In genomic region chr6:15880262-15880973, GRCh38 we compare ENCODE assay signal across 11 cellular contexts.
DNase-seq lines count a peak whose midpoint lies in the region; ATAC-seq and TF ChIP-seq lines count a peak whose summit lies in the region.
"Had no signal": no experiment of that assay in that cellular context is flagged by ENCODE, and none has a peak within 500 bp of the region (broad histone marks: within the 10 kb centered on the region; RNA-seq: fewer than 3 reads in every experiment).

No MANE protein-coding gene starts in this region.

- H3K27ac ChIP-seq in smooth muscle cell (ENCODE audit: low read depth), result no peak overlapping the region
- H3K27ac ChIP-seq: A549, testis had no signal

- CTCF ChIA-PET in activated CD4-positive, alpha-beta T cell treated with anti-CD3 and anti-CD28 coated beads for 36 hours (lab: Charles Lee), result interaction anchor here (0.6 to 2.3 kb wide), 15 partner anchors 10 to 929 kb away, joined by 3 to 9 read pairs (median 4); no protein-coding TSS in a partner anchor
- CTCF ChIA-PET in activated CD4-positive, alpha-beta T cell treated with anti-CD3 and anti-CD28 coated beads, Interleukin-2, amount 10 ng/mL, durations not matched to agents 7 days and 5 days (lab: Charles Lee), result no interaction called here

- intact Hi-C loops in activated CD4-positive, alpha-beta T cell treated with anti-CD3 and anti-CD28 coated beads for 36 hours (cut with DNase I, micrococcal nuclease), result loop anchor here (1.0 to 2.0 kb wide), 5 partner anchors 21 to 256 kb away; no protein-coding TSS in a partner anchor
- intact Hi-C loops in activated T-helper 1 cell treated with anti-CD3 and anti-CD28 coated beads, Interleukin-12 subunit alpha, Interleukin-12 subunit beta, Interleukin-2, Interleukin-4 antibody, amounts not matched to agents 30 ng/mL and 10 ng/mL and 1 ng/mL, durations not matched to agents 14 hours and 24 hours and 36 hours (cut with micrococcal nuclease), result loop anchor here (1.0 kb wide), 1 partner anchor 21 kb away; no protein-coding TSS in a partner anchor

- H3K27me3 ChIP-seq in smooth muscle cell (ENCODE audit: low read depth), result no peaks in the 10 kb centered on the region
- H3K27me3 ChIP-seq: testis had no signal

- POLR2A ChIA-PET in activated CD4-positive, alpha-beta T cell treated with anti-CD3 and anti-CD28 coated beads for 36 hours (lab: Charles Lee), result interaction anchor here (0.8 to 1.6 kb wide), 5 partner anchors 15 to 256 kb away, joined by 3 to 9 read pairs (median 4); no protein-coding TSS in a partner anchor
- POLR2A ChIA-PET in activated CD4-positive, alpha-beta T cell treated with anti-CD3 and anti-CD28 coated beads, Interleukin-2, amount 10 ng/mL, durations not matched to agents 7 days and 5 days (lab: Charles Lee), result no interaction called here

- H3K36me3 Mint-ChIP-seq in activated CD4-positive, alpha-beta T cell treated with anti-CD3 and anti-CD28 coated beads for 36 hours (ENCODE audit: low read depth), result no peaks in the 10 kb centered on the region
- no peaks in the 10 kb centered on the region for H3K36me3 Mint-ChIP-seq in activated CD4-positive, alpha-beta T cell treated with anti-CD3 and anti-CD28 coated beads, Interleukin-2, amount 10 ng/mL, durations not matched to agents 7 days and 5 days (ENCODE audit: low read depth)
- peaks cover 4% of the 10 kb centered on the region for H3K36me3 Mint-ChIP-seq in activated T-helper 1 cell treated with anti-CD3 and anti-CD28 coated beads, Interleukin-12 subunit alpha, Interleukin-12 subunit beta, Interleukin-2, Interleukin-4 antibody, amounts not matched to agents 30 ng/mL and 10 ng/mL and 1 ng/mL, durations not matched to agents 14 hours and 24 hours and 36 hours (ENCODE audit: low read depth)

- H3K4me1 Mint-ChIP-seq in activated CD4-positive, alpha-beta T cell treated with anti-CD3 and anti-CD28 coated beads for 36 hours, result peaks cover 42% of the 10 kb centered on the region
- peaks cover 23% of the 10 kb centered on the region for H3K4me1 Mint-ChIP-seq in activated CD4-positive, alpha-beta T cell treated with anti-CD3 and anti-CD28 coated beads, Interleukin-2, amount 10 ng/mL, durations not matched to agents 7 days and 5 days
- H3K4me1 Mint-ChIP-seq in activated T-helper 1 cell treated with anti-CD3 and anti-CD28 coated beads, Interleukin-12 subunit alpha, Interleukin-12 subunit beta, Interleukin-2, Interleukin-4 antibody, amounts not matched to agents 30 ng/mL and 10 ng/mL and 1 ng/mL, durations not matched to agents 14 hours and 24 hours and 36 hours (ENCODE audit: low read depth), result peaks cover 34% of the 10 kb centered on the region

- H3K4me3 Mint-ChIP-seq in activated CD4-positive, alpha-beta T cell treated with anti-CD3 and anti-CD28 coated beads for 36 hours, result no peak overlapping the region
- no peak overlapping the region for H3K4me3 Mint-ChIP-seq in activated CD4-positive, alpha-beta T cell treated with anti-CD3 and anti-CD28 coated beads, Interleukin-2, amount 10 ng/mL, durations not matched to agents 7 days and 5 days
- H3K4me3 Mint-ChIP-seq in activated T-helper 1 cell treated with anti-CD3 and anti-CD28 coated beads, Interleukin-12 subunit alpha, Interleukin-12 subunit beta, Interleukin-2, Interleukin-4 antibody, amounts not matched to agents 30 ng/mL and 10 ng/mL and 1 ng/mL, durations not matched to agents 14 hours and 24 hours and 36 hours, result no peak overlapping the region

- no peak overlapping the region for H3K4me3 ChIP-seq in smooth muscle cell
- H3K4me3 ChIP-seq: A549, testis had no signal

- WGBS in smooth muscle cell (ENCODE audit: low lambda C conversion rate), result 87% methylated on average over 4 of the region's 4 CpGs

- no peaks in the 10 kb centered on the region for H3K4me1 ChIP-seq in smooth muscle cell (ENCODE audit: low read depth)
- H3K4me1 ChIP-seq: A549, testis had no signal

- H3K27ac Mint-ChIP-seq in activated CD4-positive, alpha-beta T cell treated with anti-CD3 and anti-CD28 coated beads for 36 hours, result peak overlapping the region; percentile 52
- no peak overlapping the region for H3K27ac Mint-ChIP-seq in activated CD4-positive, alpha-beta T cell treated with anti-CD3 and anti-CD28 coated beads, Interleukin-2, amount 10 ng/mL, durations not matched to agents 7 days and 5 days
- H3K27ac Mint-ChIP-seq in activated T-helper 1 cell treated with anti-CD3 and anti-CD28 coated beads, Interleukin-12 subunit alpha, Interleukin-12 subunit beta, Interleukin-2, Interleukin-4 antibody, amounts not matched to agents 30 ng/mL and 10 ng/mL and 1 ng/mL, durations not matched to agents 14 hours and 24 hours and 36 hours, result peak overlapping the region; percentile 63

- no peaks in the 10 kb centered on the region for H3K9me3 ChIP-seq in smooth muscle cell (replicated peaks; ENCODE audit: low read depth)
- H3K9me3 ChIP-seq: A549, testis had no signal

- no peaks in the 10 kb centered on the region for H3K9me3 Mint-ChIP-seq in activated CD4-positive, alpha-beta T cell treated with anti-CD3 and anti-CD28 coated beads for 36 hours (ENCODE audit: low read depth)
- H3K9me3 Mint-ChIP-seq in activated CD4-positive, alpha-beta T cell treated with anti-CD3 and anti-CD28 coated beads, Interleukin-2, amount 10 ng/mL, durations not matched to agents 7 days and 5 days, result no peaks in the 10 kb centered on the region
- peaks cover 4% of the 10 kb centered on the region for H3K9me3 Mint-ChIP-seq in activated T-helper 1 cell treated with anti-CD3 and anti-CD28 coated beads, Interleukin-12 subunit alpha, Interleukin-12 subunit beta, Interleukin-2, Interleukin-4 antibody, amounts not matched to agents 30 ng/mL and 10 ng/mL and 1 ng/mL, durations not matched to agents 14 hours and 24 hours and 36 hours

- no peaks in the 10 kb centered on the region for H3K36me3 ChIP-seq in smooth muscle cell (ENCODE audit: low read depth)

- DNase-seq in activated CD4-positive, alpha-beta T cell treated with anti-CD3 and anti-CD28 coated beads for 36 hours, result no peak
- no peak for DNase-seq in activated CD4-positive, alpha-beta T cell treated with anti-CD3 and anti-CD28 coated beads, Interleukin-2, amount 10 ng/mL, durations not matched to agents 7 days and 5 days
- DNase-seq in activated T-helper 1 cell treated with anti-CD3 and anti-CD28 coated beads, Interleukin-12 subunit alpha, Interleukin-12 subunit beta, Interleukin-2, Interleukin-4 antibody, amounts not matched to agents 30 ng/mL and 10 ng/mL and 1 ng/mL, durations not matched to agents 14 hours and 24 hours and 36 hours (ENCODE audit: low spot score), result no peak
- DNase-seq in smooth muscle cell (lab: John Stamatoyannopoulos, UW; ENCODE audit: unreplicated experiment), result no peak
- DNase-seq in RKO (ENCODE audit: low spot score), result no peak
- no peak for DNase-seq in GM20000 (ENCODE audit: low spot score)
- no peak for DNase-seq in NCI-H1092 treated with DMSO at 0.1 percent for 48 hours (lab: John Stamatoyannopoulos, UW)
- DNase-seq: NCI-H1930 had no signal

- no peak for ATAC-seq in activated CD4-positive, alpha-beta T cell treated with anti-CD3 and anti-CD28 coated beads for 36 hours
- peak; percentile 25 for ATAC-seq in GM21367 (IDR thresholded peaks at IDR 0.05; ENCODE audit: unreplicated experiment)
- ATAC-seq: A549 had no signal

- no peaks in the 10 kb centered on the region for H4K20me1 ChIP-seq in smooth muscle cell (ENCODE audit: low read depth)

- TF ChIP-seq CTCF in smooth muscle cell (IDR thresholded peaks at IDR 0.05; ENCODE audit: borderline replicate concordance, insufficient read depth, poor library complexity, severe bottlenecking), result no peak
- no peak for TF ChIP-seq CTCF in GM20000 (IDR thresholded peaks at IDR 0.05; ENCODE audit: extremely low read depth, missing control alignments)

- H3K79me2 ChIP-seq in smooth muscle cell (ENCODE audit: low read depth), result no peaks in the 10 kb centered on the region

- no peak overlapping the region for H3K9ac ChIP-seq in smooth muscle cell (ENCODE audit: low read depth)

- H3K27me3 Mint-ChIP-seq in activated CD4-positive, alpha-beta T cell treated with anti-CD3 and anti-CD28 coated beads for 36 hours, result no peaks in the 10 kb centered on the region
- no peaks in the 10 kb centered on the region for H3K27me3 Mint-ChIP-seq in activated CD4-positive, alpha-beta T cell treated with anti-CD3 and anti-CD28 coated beads, Interleukin-2, amount 10 ng/mL, durations not matched to agents 7 days and 5 days
- no peaks in the 10 kb centered on the region for H3K27me3 Mint-ChIP-seq in activated T-helper 1 cell treated with anti-CD3 and anti-CD28 coated beads, Interleukin-12 subunit alpha, Interleukin-12 subunit beta, Interleukin-2, Interleukin-4 antibody, amounts not matched to agents 30 ng/mL and 10 ng/mL and 1 ng/mL, durations not matched to agents 14 hours and 24 hours and 36 hours (ENCODE audit: insufficient read depth)

- H3K4me2 ChIP-seq in smooth muscle cell, result peak overlapping the region; percentile 72
- H3K4me2 ChIP-seq: A549 had no signal

- no peak overlapping the region for H2AFZ ChIP-seq in smooth muscle cell (ENCODE audit: low read depth)

- no peaks in the 10 kb centered on the region for H3F3A ChIP-seq in smooth muscle cell (ENCODE audit: low read depth)
